In the genomic region with DNA sequence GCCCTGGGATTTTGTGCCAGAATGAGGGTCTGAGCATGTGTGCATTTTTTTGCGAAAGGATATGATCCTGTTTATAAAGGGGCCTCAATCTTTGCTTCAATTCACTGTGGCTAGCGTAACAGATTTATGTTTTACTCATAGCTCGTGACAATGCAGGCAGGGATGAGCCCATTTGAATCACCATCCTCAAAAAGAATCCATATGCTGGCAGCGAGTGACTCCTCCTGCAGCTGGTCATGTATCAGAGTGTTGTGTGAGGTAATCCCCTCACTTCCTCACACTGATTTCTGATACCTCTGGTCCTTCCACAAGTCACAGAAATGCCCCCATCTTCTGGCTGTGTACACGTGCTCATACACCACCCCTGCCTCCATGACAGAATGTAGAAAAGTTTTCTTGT, we compare ENCODE assay signal across 1 cellular context.
TF ChIP-seq lines count a peak whose summit lies in the region.

No MANE protein-coding gene starts in this region.

TF ChIP-seq in WTC11, 78 proteins besides CTCF, POLR2A, EP300 and RAD21 (continued from another document):
- TF ChIP-seq KAT7 (CRISPR knock-in tag; IDR thresholded peaks at IDR 0.05; ENCODE audit: borderline replicate concordance), result no peak
